ENCODE assay signal across 8 cellular contexts in genomic region chr2:222655406-222655747, GRCh38. TPM values are rescaled to one million over a fixed set of nuclear protein-coding genes. Genes with fewer than 3 reads are reported as not detected.
DNase-seq lines count a peak whose midpoint lies in the region; ATAC-seq, FAIRE-seq and TF ChIP-seq lines count a peak whose summit lies in the region.

No MANE protein-coding gene starts in this region.

- TF ChIP-seq POLR2A in body of pancreas (IDR thresholded peaks at IDR 0.05): no peak
- TF ChIP-seq POLR2A in HepG2 (IDR thresholded peaks at IDR 0.05; ENCODE audit: insufficient read depth in 1 of 2, low read depth in 2 of 2, low read length in 2 of 2): no peak
- TF ChIP-seq POLR2A in thyroid gland (IDR thresholded peaks at IDR 0.05): no peak

- peaks cover 54% of the 10 kb centered on the region for H3K79me2 ChIP-seq in HepG2 (ENCODE audit: insufficient read depth, low read length)

- peak overlapping the region; percentile 95 for H3K27ac Mint-ChIP-seq in activated CD4-positive, alpha-beta T cell treated with anti-CD3 and anti-CD28 coated beads for 36 hours

- CTCF ChIA-PET in activated CD4-positive, alpha-beta T cell treated with anti-CD3 and anti-CD28 coated beads for 36 hours (lab: Charles Lee): interaction anchor here (1.2 kb wide), 1 partner anchor 36 kb away, joined by 3 read pairs; no protein-coding TSS in a partner anchor
- CTCF ChIA-PET in HepG2 (lab: Yijun Ruan, JAX; ENCODE audit: low intra/inter-chr PET ratio, low total read pairs): no interaction called here

- in situ Hi-C loops in HepG2 (cut with HindIII; ENCODE audit: extremely low pct_ligation_motif_present, low pct_unique_long_range_greater_than_20kb): no loop called here

- peak overlapping the region; percentile 97 for H3K4me3 Mint-ChIP-seq in activated CD4-positive, alpha-beta T cell treated with anti-CD3 and anti-CD28 coated beads for 36 hours

- intact Hi-C loops in activated CD4-positive, alpha-beta T cell treated with anti-CD3 and anti-CD28 coated beads for 36 hours (cut with DNase I, micrococcal nuclease): loop anchor here in 1 of 2 experiments (5.0 to 10.0 kb wide), 5 partner anchors 233 to 1919 kb away; partner anchors contain the start of genes AP1S3, EPHA4 and SGPP2
- intact Hi-C loops in body of pancreas (cut with DNase I): no loop called here
- intact Hi-C loops in HepG2 (cut with micrococcal nuclease; ENCODE audit: unreplicated experiment): no loop called here
- intact Hi-C loops in thyroid gland (cut with DNase I): no loop called here

- POLR2A ChIA-PET in activated CD4-positive, alpha-beta T cell treated with anti-CD3 and anti-CD28 coated beads for 36 hours (lab: Charles Lee): interaction anchor here (0.6 kb wide), 1 partner anchor 60 kb away, joined by 3 read pairs; no protein-coding TSS in a partner anchor
- POLR2A ChIA-PET in HepG2 (lab: Yijun Ruan, JAX): interaction anchor here (1.0 to 3.2 kb wide), 2 partner anchors 16 to 41 kb away, joined by 4 to 14 read pairs; partner anchors contain the start of gene MOGAT1

- peaks cover 24% of the 10 kb centered on the region for H3K36me3 Mint-ChIP-seq in activated CD4-positive, alpha-beta T cell treated with anti-CD3 and anti-CD28 coated beads for 36 hours (ENCODE audit: low read depth)

- H3K36me3 ChIP-seq in body of pancreas (replicated peaks in 1 of 2; ENCODE audit: insufficient read depth in 1 of 2, low read depth in 2 of 2): no peaks in the 10 kb centered on the region
- H3K36me3 ChIP-seq in HepG2 (replicated peaks in 1 of 2; ENCODE audit: control insufficient read depth in 1 of 2, insufficient read depth in 2 of 2, low read length in 2 of 2): 0 out of 5 replicates have a peak, but pooled peaks cover 0 to 1% of the 10 kb centered on the region in 2 experiments
- H3K36me3 ChIP-seq in thyroid gland: no peaks in the 10 kb centered on the region

- DNase-seq in activated CD4-positive, alpha-beta T cell treated with anti-CD3 and anti-CD28 coated beads for 36 hours: no peak
- no peak for DNase-seq in activated CD4-positive, alpha-beta T cell treated with anti-CD3 and anti-CD28 coated beads for 48 hours
- peak; percentile 66 for DNase-seq in NCI-H526 treated with DMSO at 0.1 percent for 48 hours (lab: John Stamatoyannopoulos, UW)
- peak in 1 of 4 donors; percentile 11 for DNase-seq in body of pancreas
- no peak for DNase-seq in HepG2 (ENCODE audit: low spot score)
- no peak for DNase-seq in thyroid gland
- no peak for DNase-seq in activated CD4-positive, alpha-beta T cell treated with anti-CD3 and anti-CD28 coated beads, Interleukin-2, amount 50 U/mL, for 1 hour

- no peak overlapping the region for H2AFZ ChIP-seq in HepG2 (ENCODE audit: low read length)

- H3K9ac ChIP-seq in HepG2 (ENCODE audit: insufficient read depth, low read depth, low read length): peak overlapping the region; percentile 97

- no peaks in the 10 kb centered on the region for H3K27me3 Mint-ChIP-seq in activated CD4-positive, alpha-beta T cell treated with anti-CD3 and anti-CD28 coated beads for 36 hours

- H3K4me1 ChIP-seq in body of pancreas (peaks cover 45% of the 10 kb centered on the region), HepG2 (ENCODE audit: insufficient read depth, low read length) (peaks cover 33% of the 10 kb centered on the region), thyroid gland (peaks cover 14 to 15% of the 10 kb centered on the region in 2 donors)

- no peaks in the 10 kb centered on the region for H3K9me3 ChIP-seq in body of pancreas
- no peaks in the 10 kb centered on the region for H3K9me3 ChIP-seq in HepG2 (ENCODE audit: low read length)
- no peaks in the 10 kb centered on the region for H3K9me3 ChIP-seq in thyroid gland

- peak; percentile 21 for FAIRE-seq in HepG2 (lab: Jason Lieb, UNC)

- TF ChIP-seq RAD21 in HepG2 (CRISPR knock-in tag; IDR thresholded peaks at IDR 0.05): no peak

- H3K4me1 Mint-ChIP-seq in activated CD4-positive, alpha-beta T cell treated with anti-CD3 and anti-CD28 coated beads for 36 hours: peaks cover 42% of the 10 kb centered on the region

- peak overlapping the region; percentile 83 for H3K4me2 ChIP-seq in HepG2 (ENCODE audit: low read depth, low read length)

- H4K20me1 ChIP-seq in HepG2 (ENCODE audit: insufficient read depth, low read length): no peaks in the 10 kb centered on the region

- no peaks in the 10 kb centered on the region for H3K9me3 Mint-ChIP-seq in activated CD4-positive, alpha-beta T cell treated with anti-CD3 and anti-CD28 coated beads for 36 hours (ENCODE audit: low read depth)

- peak overlapping the region; percentile 91 to 94 (median 92) for H3K27ac ChIP-seq in body of pancreas
- H3K27ac ChIP-seq in HepG2 (ENCODE audit: extremely low read length, insufficient read depth, low read length): peak overlapping the region; percentile 97
- H3K27ac ChIP-seq in thyroid gland: peak overlapping the region in 1 of 3 donors; percentile 99

- peak; percentile 11 for ATAC-seq in activated CD4-positive, alpha-beta T cell treated with anti-CD3 and anti-CD28 coated beads for 36 hours
- peak; percentile 7 for ATAC-seq in HG02870 (IDR thresholded peaks at IDR 0.05; ENCODE audit: unreplicated experiment)
- ATAC-seq in body of pancreas: peak; percentile 2
- ATAC-seq in HepG2: peak; percentile 31

- WGBS in body of pancreas, 2 donors: 0% methylated on average over 14 of the region's 14 CpGs
- WGBS in HepG2 (ENCODE audit: low lambda C conversion rate): under 1% methylated on average over 13 of the region's 14 CpGs
- 1% methylated on average over 14 of the region's 14 CpGs for WGBS in thyroid gland, 2 donors

- H3K4me3 ChIP-seq in body of pancreas: peak overlapping the region; percentile 47 to 69
- peak overlapping the region; percentile 86 to 95 (median 87) for H3K4me3 ChIP-seq in HepG2 (replicated peaks in 1 of 3; ENCODE audit: insufficient read depth in 1 of 3, low read depth in 2 of 3, low read length in 3 of 3)
- peak overlapping the region; percentile 76 to 99 (median 82) for H3K4me3 ChIP-seq in thyroid gland (replicated peaks in 1 of 3)

- TF ChIP-seq CTCF in body of pancreas (IDR thresholded peaks at IDR 0.05) (no peak), HepG2 (CRISPR knock-in tag; IDR thresholded peaks at IDR 0.05) (no peak), thyroid gland (IDR thresholded peaks at IDR 0.05) (no peak)

- TSS peak; percentile 69 for BruUV-seq in HepG2 (replicated peaks; lab: Mats Ljungman, UMichigan)

- H3K27me3 ChIP-seq in body of pancreas (no peaks in the 10 kb centered on the region), HepG2 (ENCODE audit: control insufficient read depth in 1 of 2, insufficient read depth in 2 of 2, low read length in 2 of 2) (peaks cover 0 to 4% of the 10 kb centered on the region in 2 experiments; a peak in 1 of 5 replicates), thyroid gland (no peaks in the 10 kb centered on the region)

- TF ChIP-seq EP300 in HepG2 (IDR thresholded peaks at IDR 0.05; ENCODE audit: low read depth in 2 of 2, low read length in 2 of 2) (no peak), HepG2 (CRISPR knock-in tag; IDR thresholded peaks at IDR 0.05; ENCODE audit: borderline replicate concordance) (no peak)

RNA-seq across cellular contexts. Expression of gene FARSB, which starts 0.5 kb away (rescaled TPM):
- total RNA-seq in activated CD4-positive, alpha-beta T cell treated with anti-CD3 and anti-CD28 coated beads for 36 hours: 10 to 100 TPM; 56.3 to 58.5 TPM
- total RNA-seq in body of pancreas (10 to 100 TPM in 1 of 2 donors, 1 to 10 TPM in 1; 7.6 to 11.4 TPM), HepG2 (2016; rRNA removed; fragmentation: Illumina TruSeq; extraction: Trizol) (45.9 and 68.1 TPM in 2 replicates), thyroid gland (10 to 100 TPM; 12.9 to 16.0 (median 13.8) TPM)
- 17.9 and 20.0 TPM in 2 replicates for total RNA-seq in HepG2 (2016; cell fraction: cytosol; rRNA removed; fragmentation: Illumina TruSeq; extraction: Trizol; ENCODE audit: low read depth)
- total RNA-seq in HepG2 (2016; cell fraction: insoluble cytoplasmic fraction; rRNA removed; fragmentation: Illumina TruSeq; extraction: Trizol): 46.3 and 67.7 TPM in 2 replicates
- total RNA-seq in HepG2 (2016; cell fraction: membrane; rRNA removed; fragmentation: Illumina TruSeq; extraction: Trizol): 26.9 and 31.4 TPM in 2 replicates
- total RNA-seq in HepG2 (2016; cell fraction: nucleus; rRNA removed; fragmentation: Illumina TruSeq; extraction: Trizol): 36.7 and 38.1 TPM in 2 replicates
- 19.2 and 23.3 TPM in 2 replicates for polyA plus RNA-seq in HepG2 (2011; rRNA removed)
- polyA plus RNA-seq in HepG2 (2011; cell fraction: cytosol; rRNA removed): 12.4 and 17.3 TPM in 2 replicates
- polyA plus RNA-seq in HepG2 (2011; cell fraction: nucleus; rRNA removed): 7.7 and 8.8 TPM in 2 replicates
- polyA plus RNA-seq in HepG2 (2012): 28.5 and 35.1 TPM in 2 replicates
- polyA plus RNA-seq in HepG2 (2016; cell fraction: cytosol; fragmentation: Illumina TruSeq; extraction: Trizol; ENCODE audit: low read depth): 14.9 and 15.4 TPM in 2 replicates
- polyA plus RNA-seq in HepG2 (2016; cell fraction: insoluble cytoplasmic fraction; fragmentation: Illumina TruSeq; extraction: Trizol; ENCODE audit: low read depth): 84.0 and 86.1 TPM in 2 replicates
- 22.7 and 26.5 TPM in 2 replicates for polyA plus RNA-seq in HepG2 (2016; cell fraction: membrane; fragmentation: Illumina TruSeq; extraction: Trizol; ENCODE audit: low read depth)
- polyA plus RNA-seq in HepG2 (2016; cell fraction: nucleus; fragmentation: Illumina TruSeq; extraction: Trizol; ENCODE audit: insufficient read depth, low read depth): 31.2 and 31.9 TPM in 2 replicates
- polyA minus RNA-seq in HepG2 (2011; rRNA and poly(A)+ RNA removed; ENCODE audit: low replicate concordance): 11.7 and 18.0 TPM in 2 replicates
- polyA minus RNA-seq in HepG2 (2011; cell fraction: cytosol; rRNA and poly(A)+ RNA removed): 13.3 and 13.4 TPM in 2 replicates
- polyA minus RNA-seq in HepG2 (2011; cell fraction: nucleus; rRNA and poly(A)+ RNA removed): 27.8 and 32.3 TPM in 2 replicates

RNA-seq across cellular contexts. Expression of gene MOGAT1, which starts 16.1 kb away (rescaled TPM):
- not detected for total RNA-seq in activated CD4-positive, alpha-beta T cell treated with anti-CD3 and anti-CD28 coated beads for 36 hours
- total RNA-seq in body of pancreas: 1 to 10 TPM in 1 of 2 donors, not detected in 1; 1.8 TPM
- total RNA-seq in HepG2 (2016; rRNA removed; fragmentation: Illumina TruSeq; extraction: Trizol): 1.3 and 4.3 TPM in 2 replicates
- total RNA-seq in HepG2 (2016; cell fraction: cytosol; rRNA removed; fragmentation: Illumina TruSeq; extraction: Trizol; ENCODE audit: low read depth): 0.61 and 1.2 TPM in 2 replicates
- 1.2 and 3.9 TPM in 2 replicates for total RNA-seq in HepG2 (2016; cell fraction: insoluble cytoplasmic fraction; rRNA removed; fragmentation: Illumina TruSeq; extraction: Trizol)
- total RNA-seq in HepG2 (2016; cell fraction: membrane; rRNA removed; fragmentation: Illumina TruSeq; extraction: Trizol): 0.93 and 1.2 TPM in 2 replicates
- 8.0 TPM in 2 replicates for total RNA-seq in HepG2 (2016; cell fraction: nucleus; rRNA removed; fragmentation: Illumina TruSeq; extraction: Trizol)
- polyA plus RNA-seq in HepG2 (2011; rRNA removed): 0.81 and 0.98 TPM in 2 replicates
- polyA plus RNA-seq in HepG2 (2011; cell fraction: cytosol; rRNA removed): 0.25 and 0.38 TPM in 2 replicates
- 1.4 and 1.8 TPM in 2 replicates for polyA plus RNA-seq in HepG2 (2011; cell fraction: nucleus; rRNA removed)
- 0.36 and 0.47 TPM in 2 replicates for polyA plus RNA-seq in HepG2 (2012)
- 0.59 and 0.72 TPM in 2 replicates for polyA plus RNA-seq in HepG2 (2016; cell fraction: cytosol; fragmentation: Illumina TruSeq; extraction: Trizol; ENCODE audit: low read depth)
- polyA plus RNA-seq in HepG2 (2016; cell fraction: insoluble cytoplasmic fraction; fragmentation: Illumina TruSeq; extraction: Trizol; ENCODE audit: low read depth): 0.46 and 0.64 TPM in 2 replicates
- polyA plus RNA-seq in HepG2 (2016; cell fraction: membrane; fragmentation: Illumina TruSeq; extraction: Trizol; ENCODE audit: low read depth): 0.55 and 0.64 TPM in 2 replicates
- 4.3 and 5.0 TPM in 2 replicates for polyA plus RNA-seq in HepG2 (2016; cell fraction: nucleus; fragmentation: Illumina TruSeq; extraction: Trizol; ENCODE audit: insufficient read depth, low read depth)
- 1.3 TPM in 1 of 2 replicates, not detected in the other for polyA minus RNA-seq in HepG2 (2011; rRNA and poly(A)+ RNA removed; ENCODE audit: low replicate concordance)
- 0.59 and 0.62 TPM in 2 replicates for polyA minus RNA-seq in HepG2 (2011; cell fraction: cytosol; rRNA and poly(A)+ RNA removed)
- 4.2 and 4.4 TPM in 2 replicates for polyA minus RNA-seq in HepG2 (2011; cell fraction: nucleus; rRNA and poly(A)+ RNA removed)
- total RNA-seq in thyroid gland: not detected
